In the genomic region with DNA sequence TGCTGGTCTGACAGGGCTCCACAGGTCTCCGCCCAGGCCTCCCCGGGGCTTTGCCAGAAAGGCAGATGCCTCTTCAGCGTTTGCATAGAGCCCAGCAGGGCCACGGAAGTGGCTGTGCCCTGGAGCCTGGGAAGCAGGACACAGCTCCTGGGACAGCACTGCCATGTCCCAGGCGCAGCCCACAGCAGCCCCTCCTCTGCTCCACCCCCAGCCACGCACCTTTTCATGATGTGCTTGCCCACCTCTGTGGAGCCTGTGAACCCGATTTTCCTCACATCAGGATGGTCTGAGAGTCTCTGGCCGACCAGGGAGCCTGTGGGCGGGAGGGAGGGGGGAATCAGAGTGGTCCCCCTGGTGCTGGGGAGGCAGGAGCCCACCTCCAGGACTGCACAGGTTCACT, we compare ENCODE assay signal across 26 cellular contexts. TPM values are rescaled to one million over a fixed set of nuclear protein-coding genes. Genes with fewer than 3 reads are reported as not detected.
A peak's percentile ranks its signal among the peaks of the same experiment; 100 is the strongest.
DNase-seq lines count a peak whose midpoint lies in the region; ATAC-seq and TF ChIP-seq lines count a peak whose summit lies in the region.
"Had no signal": no experiment of that assay in that cellular context is flagged by ENCODE, and none has a peak within 500 bp of the region (broad histone marks: within the 10 kb centered on the region; RNA-seq: fewer than 3 reads in every experiment).

No MANE protein-coding gene starts in this region.

- H3K9me3 ChIP-seq in left ventricle myocardium inferior (replicated peaks) (no peaks in the 10 kb centered on the region), heart right ventricle (no peaks in the 10 kb centered on the region), endodermal cell (ENCODE audit: control insufficient read depth, low read length) (no peaks in the 10 kb centered on the region), aorta (ENCODE audit: control insufficient read depth, low read length) (no peaks in the 10 kb centered on the region)
- H3K9me3 ChIP-seq: BLaER1 treated with 17β-estradiol and CSF1 and Interleukin-3, amounts not matched to agents 10 nM and 100 nM; stomach had no signal

- peak; percentile 12 for DNase-seq in left ventricle myocardium inferior
- no peak for DNase-seq in heart right ventricle
- DNase-seq in endodermal cell = peak; percentile 24
- peak; percentile 6 for DNase-seq in progenitor cell of endocrine pancreas (ENCODE audit: low spot score, unreplicated experiment)
- peak; percentile 21 to 59 for DNase-seq in aorta
- no peak for DNase-seq in NCI-H187 (lab: John Stamatoyannopoulos, UW)
- no peak for DNase-seq in endothelial cell (ENCODE audit: low spot score)
- DNase-seq in 8988T = no peak
- DNase-seq: activated CD4-positive, alpha-beta T cell treated with anti-CD3 and anti-CD28 coated beads for 36 hours; activated naive CD4-positive, alpha-beta T cell treated with anti-CD3 and anti-CD28 coated beads for 36 hours; DND-41; mesendoderm; NCI-H1092 treated with DMSO at 0.1 percent for 48 hours; NCI-H1930; NCI-H2227 treated with DMSO at 0.1 percent for 48 hours; NCI-H82; occipital lobe; trophoblast cell had no signal

- H3K27ac ChIP-seq in left ventricle myocardium inferior (replicated peaks) (no peak overlapping the region), heart right ventricle (no peak overlapping the region), endodermal cell (ENCODE audit: low read depth, low read length) (no peak overlapping the region), aorta (ENCODE audit: low read depth in 1 of 2, low read length in 2 of 2) (no peak overlapping the region)
- H3K27ac ChIP-seq: BLaER1 treated with 17β-estradiol and CSF1 and Interleukin-3, amounts not matched to agents 10 nM and 100 nM; RWPE1; SK-N-MC; stomach had no signal

- H3K4me1 Mint-ChIP-seq in endodermal cell (no peaks in the 10 kb centered on the region), progenitor cell of endocrine pancreas (ENCODE audit: low read depth) (no peaks in the 10 kb centered on the region), endothelial cell (ENCODE audit: unreplicated experiment) (no peaks in the 10 kb centered on the region)
- H3K4me1 Mint-ChIP-seq: activated CD4-positive, alpha-beta T cell treated with anti-CD3 and anti-CD28 coated beads for 36 hours; IgD-negative memory B cell; T-helper 17 cell had no signal

- H3K9ac ChIP-seq in endodermal cell (ENCODE audit: extremely low read depth, low read length, poor library complexity, severe bottlenecking) = no peak overlapping the region
- H3K9ac ChIP-seq: BLaER1 treated with 17β-estradiol and CSF1 and Interleukin-3, amounts not matched to agents 10 nM and 100 nM had no signal

- H3K36me3 ChIP-seq in left ventricle myocardium inferior = no peaks in the 10 kb centered on the region
- peaks cover 0 to 8% (median 0%) of the 10 kb centered on the region in 9 donors for H3K36me3 ChIP-seq in heart right ventricle
- H3K36me3 ChIP-seq in endodermal cell (ENCODE audit: control insufficient read depth, insufficient read depth, low read length) = no peaks in the 10 kb centered on the region
- no peaks in the 10 kb centered on the region for H3K36me3 ChIP-seq in aorta (ENCODE audit: control insufficient read depth in 1 of 2, insufficient read depth in 2 of 2, low read length in 1 of 2)
- H3K36me3 ChIP-seq: BLaER1 treated with 17β-estradiol and CSF1 and Interleukin-3, amounts not matched to agents 10 nM and 100 nM had no signal

- intact Hi-C loops in left ventricle myocardium inferior (cut with micrococcal nuclease) = no loop called here
- intact Hi-C loops in heart right ventricle (cut with DNase I) = no loop called here
- intact Hi-C loops in aorta (cut with DNase I) = no loop called here

- H3K9me3 Mint-ChIP-seq in endodermal cell (no peaks in the 10 kb centered on the region), progenitor cell of endocrine pancreas (ENCODE audit: low read depth) (no peaks in the 10 kb centered on the region), endothelial cell (ENCODE audit: unreplicated experiment) (no peaks in the 10 kb centered on the region)
- H3K9me3 Mint-ChIP-seq: activated naive CD4-positive, alpha-beta T cell treated with anti-CD3 and anti-CD28 coated beads for 36 hours; dendritic cell treated with granulocyte-macrophage colony-stimulating factor and Interleukin-4, amounts not matched to agents 40 ng/mL and 50 ng/mL, for 4 days had no signal

- TF ChIP-seq CTCF in left ventricle myocardium inferior (IDR thresholded peaks at IDR 0.05; ENCODE audit: borderline replicate concordance) = no peak
- no peak for TF ChIP-seq CTCF in heart right ventricle (IDR thresholded peaks at IDR 0.05)
- no peak for TF ChIP-seq CTCF in endodermal cell (conservative IDR thresholded peaks at IDR 0.05)
- no peak for TF ChIP-seq CTCF in progenitor cell of endocrine pancreas (IDR thresholded peaks at IDR 0.05; ENCODE audit: unreplicated experiment)
- TF ChIP-seq CTCF in endothelial cell (IDR thresholded peaks at IDR 0.05; ENCODE audit: unreplicated experiment) = no peak

- no peak overlapping the region for H3K4me3 ChIP-seq in left ventricle myocardium inferior
- no peak overlapping the region for H3K4me3 ChIP-seq in heart right ventricle
- H3K4me3 ChIP-seq in endodermal cell (ENCODE audit: low read length) = no peak overlapping the region
- no peak overlapping the region for H3K4me3 ChIP-seq in aorta (ENCODE audit: low read length in 2 of 2)
- H3K4me3 ChIP-seq: BLaER1 treated with 17β-estradiol and CSF1 and Interleukin-3, amounts not matched to agents 10 nM and 100 nM; SK-N-MC; stomach had no signal

- 78% methylated on average over 9 of the region's 9 CpGs for WGBS in heart right ventricle, 2 donors
- WGBS in endodermal cell (ENCODE audit: insufficient coverage in 1 of 2, insufficient read length in 1 of 2), 2 experiments = 85 to 91% methylated on average over 4 to 9 of the region's 9 CpGs
- WGBS in aorta, 2 donors = 84 to 88% methylated on average over 9 of the region's 9 CpGs

- no peaks in the 10 kb centered on the region for H3K36me3 Mint-ChIP-seq in endodermal cell (ENCODE audit: low read depth)
- no peaks in the 10 kb centered on the region for H3K36me3 Mint-ChIP-seq in progenitor cell of endocrine pancreas (ENCODE audit: insufficient read depth)
- H3K36me3 Mint-ChIP-seq in endothelial cell (ENCODE audit: low read depth, unreplicated experiment) = no peaks in the 10 kb centered on the region
- H3K36me3 Mint-ChIP-seq: IgD-negative memory B cell had no signal

- H3K4me1 ChIP-seq in left ventricle myocardium inferior (no peaks in the 10 kb centered on the region), heart right ventricle (no peaks in the 10 kb centered on the region), endodermal cell (ENCODE audit: control insufficient read depth, insufficient read depth, low read length) (no peaks in the 10 kb centered on the region), aorta (ENCODE audit: control insufficient read depth in 1 of 2, insufficient read depth in 2 of 2, low read length in 2 of 2) (no peaks in the 10 kb centered on the region)
- H3K4me1 ChIP-seq: BLaER1 treated with 17β-estradiol and CSF1 and Interleukin-3, amounts not matched to agents 10 nM and 100 nM; stomach had no signal

- no peak for ATAC-seq in heart right ventricle
- no peak for ATAC-seq in aorta (ENCODE audit: low FRiP score)
- ATAC-seq: activated CD4-positive, alpha-beta T cell treated with anti-CD3 and anti-CD28 coated beads for 36 hours; HCT116; T-helper 17 cell had no signal

- H3K27me3 Mint-ChIP-seq in endodermal cell (ENCODE audit: insufficient read depth) = peaks cover 1% of the 10 kb centered on the region
- H3K27me3 Mint-ChIP-seq in progenitor cell of endocrine pancreas = no peaks in the 10 kb centered on the region
- peaks cover 6% of the 10 kb centered on the region for H3K27me3 Mint-ChIP-seq in endothelial cell (ENCODE audit: unreplicated experiment)
- H3K27me3 Mint-ChIP-seq: activated CD4-positive, alpha-beta T cell treated with anti-CD3 and anti-CD28 coated beads for 36 hours had no signal

- H3K27me3 ChIP-seq in left ventricle myocardium inferior (ENCODE audit: low read depth) = no peaks in the 10 kb centered on the region
- H3K27me3 ChIP-seq in heart right ventricle = no peaks in the 10 kb centered on the region
- H3K27me3 ChIP-seq in endodermal cell (ENCODE audit: control insufficient read depth, insufficient read depth, low read length, poor library complexity, severe bottlenecking) = no peaks in the 10 kb centered on the region
- no peaks in the 10 kb centered on the region for H3K27me3 ChIP-seq in aorta (ENCODE audit: control insufficient read depth in 1 of 2, insufficient read depth in 2 of 2, low read length in 1 of 2)
- H3K27me3 ChIP-seq: BLaER1 treated with 17β-estradiol and CSF1 and Interleukin-3, amounts not matched to agents 10 nM and 100 nM had no signal

- no peak overlapping the region for H3K4me3 Mint-ChIP-seq in endodermal cell
- no peak overlapping the region for H3K4me3 Mint-ChIP-seq in progenitor cell of endocrine pancreas (ENCODE audit: low read depth)
- no peak overlapping the region for H3K4me3 Mint-ChIP-seq in endothelial cell (ENCODE audit: unreplicated experiment)
- H3K4me3 Mint-ChIP-seq: activated CD4-positive, alpha-beta T cell treated with anti-CD3 and anti-CD28 coated beads for 36 hours; activated naive CD4-positive, alpha-beta T cell treated with anti-CD3 and anti-CD28 coated beads for 36 hours; dendritic cell treated with granulocyte-macrophage colony-stimulating factor and Interleukin-4, amounts not matched to agents 40 ng/mL and 50 ng/mL, for 4 days; IgD-negative memory B cell; T-helper 17 cell had no signal

- H3K27ac Mint-ChIP-seq in endodermal cell = no peak overlapping the region
- H3K27ac Mint-ChIP-seq in progenitor cell of endocrine pancreas = no peak overlapping the region
- H3K27ac Mint-ChIP-seq in endothelial cell (ENCODE audit: unreplicated experiment) = no peak overlapping the region
- H3K27ac Mint-ChIP-seq: activated CD4-positive, alpha-beta T cell treated with anti-CD3 and anti-CD28 coated beads for 36 hours; activated naive CD4-positive, alpha-beta T cell treated with anti-CD3 and anti-CD28 coated beads for 36 hours; dendritic cell treated with granulocyte-macrophage colony-stimulating factor and Interleukin-4, amounts not matched to agents 40 ng/mL and 50 ng/mL, for 4 days; IgD-negative memory B cell; T-helper 17 cell had no signal

RNA-seq across cellular contexts. Expression of a gene that starts 33.9 kb away (rescaled TPM):
- total RNA-seq in left ventricle myocardium inferior = 30.2 TPM
- 10 to 100 TPM; 29.4 to 48.2 (median 40.1) TPM for total RNA-seq in heart right ventricle
- 10 to 100 TPM; 28.6 to 49.5 TPM for polyA plus RNA-seq in heart right ventricle
- total RNA-seq in endodermal cell = 10 to 100 TPM; 46.8 to 50.4 TPM
- 48.2 TPM for polyA plus RNA-seq in endodermal cell (2013, experiment 1 of 2)
- polyA plus RNA-seq in endodermal cell (2013, experiment 2 of 2) = 42.7 TPM
- total RNA-seq in progenitor cell of endocrine pancreas = 51.1 and 62.4 TPM in 2 replicates
- total RNA-seq in aorta = 10 to 100 TPM; 62.1 to 71.4 TPM
- 10 to 100 TPM; 32.6 to 71.4 TPM for polyA plus RNA-seq in aorta
- total RNA-seq in endothelial cell (ENCODE audit: unreplicated experiment) = 52.3 TPM

Comparison
In these comparisons a context has a peak if more than half of its experiments do, and no peak if none do; other contexts are left out.
1. DNase-seq: peak in left ventricle myocardium inferior (single experiment), endodermal cell (single experiment), progenitor cell of endocrine pancreas (single experiment) and aorta (2 of 2); none in heart right ventricle (0 of 2), NCI-H187 (0 of 2), endothelial cell (single experiment) and 8988T (single experiment).